Comparison of ENCODE assay signal across 1 cellular context in genomic region chr16:28824548-28824973, GRCh38.
TF ChIP-seq lines count a peak whose summit lies in the region.

No MANE protein-coding gene starts in this region.

TF ChIP-seq in HepG2, 621 proteins besides CTCF, POLR2A, EP300 and RAD21 (continued from another document):
- TF ChIP-seq, protein P1, sequence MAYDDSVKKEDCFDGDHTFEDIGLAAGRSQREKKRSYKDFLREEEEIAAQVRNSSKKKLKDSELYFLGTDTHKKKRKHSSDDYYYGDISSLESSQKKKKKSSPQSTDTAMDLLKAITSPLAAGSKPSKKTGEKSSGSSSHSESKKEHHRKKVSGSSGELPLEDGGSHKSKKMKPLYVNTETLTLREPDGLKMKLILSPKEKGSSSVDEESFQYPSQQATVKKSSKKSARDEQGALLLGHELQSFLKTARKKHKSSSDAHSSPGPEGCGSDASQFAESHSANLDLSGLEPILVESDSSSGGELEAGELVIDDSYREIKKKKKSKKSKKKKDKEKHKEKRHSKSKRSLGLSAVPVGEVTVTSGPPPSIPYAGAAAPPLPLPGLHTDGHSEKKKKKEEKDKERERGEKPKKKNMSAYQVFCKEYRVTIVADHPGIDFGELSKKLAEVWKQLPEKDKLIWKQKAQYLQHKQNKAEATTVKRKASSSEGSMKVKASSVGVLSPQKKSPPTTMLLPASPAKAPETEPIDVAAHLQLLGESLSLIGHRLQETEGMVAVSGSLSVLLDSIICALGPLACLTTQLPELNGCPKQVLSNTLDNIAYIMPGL (CRISPR knock-in tag; IDR thresholded peaks at IDR 0.05; ENCODE audit: borderline replicate concordance in 1 of 2, low read depth in 1 of 2), result peak in 1 of 2 experiments; percentile 21; a peak in 1 of 4 replicates
- TF ChIP-seq, protein P2, sequence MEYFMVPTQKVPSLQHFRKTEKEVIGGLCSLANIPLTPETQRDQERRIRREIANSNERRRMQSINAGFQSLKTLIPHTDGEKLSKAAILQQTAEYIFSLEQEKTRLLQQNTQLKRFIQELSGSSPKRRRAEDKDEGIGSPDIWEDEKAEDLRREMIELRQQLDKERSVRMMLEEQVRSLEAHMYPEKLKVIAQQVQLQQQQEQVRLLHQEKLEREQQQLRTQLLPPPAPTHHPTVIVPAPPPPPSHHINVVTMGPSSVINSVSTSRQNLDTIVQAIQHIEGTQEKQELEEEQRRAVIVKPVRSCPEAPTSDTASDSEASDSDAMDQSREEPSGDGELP (IDR thresholded peaks at IDR 0.05; ENCODE audit: borderline replicate concordance, low read depth), result no peak
- TF ChIP-seq ZNF737 (CRISPR knock-in tag; IDR thresholded peaks at IDR 0.05; ENCODE audit: borderline replicate concordance) (peak; percentile 16; the same call in 1 of the 2 replicates), THYN1 (CRISPR knock-in tag; IDR thresholded peaks at IDR 0.05; ENCODE audit: borderline replicate concordance, low read depth) (peak; percentile 74; the same call in 1 of the 2 replicates), TSC22D2 (CRISPR knock-in tag; IDR thresholded peaks at IDR 0.05; ENCODE audit: borderline replicate concordance) (no peak), DR1 (CRISPR knock-in tag; IDR thresholded peaks at IDR 0.05) (no peak), REPIN1 (CRISPR knock-in tag; IDR thresholded peaks at IDR 0.05; ENCODE audit: borderline replicate concordance, low read depth) (peak; percentile 76; the same call in 1 of the 2 replicates), ZNF781 (CRISPR knock-in tag; IDR thresholded peaks at IDR 0.05; ENCODE audit: borderline replicate concordance, not compliant biosample characterization) (peak; percentile 83), NFYC (CRISPR knock-in tag; IDR thresholded peaks at IDR 0.05) (no peak), ZBTB7A (CRISPR knock-in tag; IDR thresholded peaks at IDR 0.05) (0 out of 2 replicates have a peak, but pooled peaks have one; percentile 20), HIC2 (CRISPR knock-in tag; IDR thresholded peaks at IDR 0.05; ENCODE audit: low read depth) (0 out of 2 replicates have a peak, but pooled peaks have one; percentile 25), DDIT3 (CRISPR knock-in tag; IDR thresholded peaks at IDR 0.05) (0 out of 2 replicates have a peak, but pooled peaks have one; percentile 43), ZNF549 (CRISPR knock-in tag; IDR thresholded peaks at IDR 0.05) (no peak), HNF1B (CRISPR knock-in tag; IDR thresholded peaks at IDR 0.05) (0 out of 2 replicates have a peak, but pooled peaks have one; percentile 1), HDAC2 (CRISPR knock-in tag; IDR thresholded peaks at IDR 0.05) (no peak), MED8 (CRISPR knock-in tag; IDR thresholded peaks at IDR 0.05; ENCODE audit: insufficient replicate concordance) (peak; percentile 9), FOXJ3 (CRISPR knock-in tag; IDR thresholded peaks at IDR 0.05; ENCODE audit: borderline replicate concordance) (peak; percentile 11; the same call in 1 of the 2 replicates), ZNF281 (CRISPR knock-in tag; IDR thresholded peaks at IDR 0.05; ENCODE audit: borderline replicate concordance) (peak; percentile 31; the same call in 1 of the 2 replicates), ZNF878 (CRISPR knock-in tag; IDR thresholded peaks at IDR 0.05) (peak; percentile 82; the same call in 1 of the 2 replicates), FOSL2 (CRISPR knock-in tag; IDR thresholded peaks at IDR 0.05) (peak; percentile 94), HNF4G (IDR thresholded peaks at IDR 0.05; ENCODE audit: borderline replicate concordance, low read depth, low read length) (no peak), HNF4G (CRISPR knock-in tag; IDR thresholded peaks at IDR 0.05; ENCODE audit: borderline replicate concordance, low read depth) (no peak), KLF6 (CRISPR knock-in tag; IDR thresholded peaks at IDR 0.05) (peak; percentile 86), TARDBP (CRISPR knock-in tag; IDR thresholded peaks at IDR 0.05) (0 out of 2 replicates have a peak, but pooled peaks have one; percentile 30), MIXL1 (CRISPR knock-in tag; IDR thresholded peaks at IDR 0.05) (no peak), SIX1 (CRISPR knock-in tag; IDR thresholded peaks at IDR 0.05; ENCODE audit: borderline replicate concordance) (no peak), CCDC6 (CRISPR knock-in tag; IDR thresholded peaks at IDR 0.05) (peak; percentile 59; the same call in 1 of the 2 replicates), TFDP2 (CRISPR knock-in tag; IDR thresholded peaks at IDR 0.05) (no peak), ZBTB20 (CRISPR knock-in tag; IDR thresholded peaks at IDR 0.05; ENCODE audit: borderline replicate concordance, low read depth) (peak; percentile 53; the same call in 1 of the 2 replicates)
- TF ChIP-seq, protein P3, sequence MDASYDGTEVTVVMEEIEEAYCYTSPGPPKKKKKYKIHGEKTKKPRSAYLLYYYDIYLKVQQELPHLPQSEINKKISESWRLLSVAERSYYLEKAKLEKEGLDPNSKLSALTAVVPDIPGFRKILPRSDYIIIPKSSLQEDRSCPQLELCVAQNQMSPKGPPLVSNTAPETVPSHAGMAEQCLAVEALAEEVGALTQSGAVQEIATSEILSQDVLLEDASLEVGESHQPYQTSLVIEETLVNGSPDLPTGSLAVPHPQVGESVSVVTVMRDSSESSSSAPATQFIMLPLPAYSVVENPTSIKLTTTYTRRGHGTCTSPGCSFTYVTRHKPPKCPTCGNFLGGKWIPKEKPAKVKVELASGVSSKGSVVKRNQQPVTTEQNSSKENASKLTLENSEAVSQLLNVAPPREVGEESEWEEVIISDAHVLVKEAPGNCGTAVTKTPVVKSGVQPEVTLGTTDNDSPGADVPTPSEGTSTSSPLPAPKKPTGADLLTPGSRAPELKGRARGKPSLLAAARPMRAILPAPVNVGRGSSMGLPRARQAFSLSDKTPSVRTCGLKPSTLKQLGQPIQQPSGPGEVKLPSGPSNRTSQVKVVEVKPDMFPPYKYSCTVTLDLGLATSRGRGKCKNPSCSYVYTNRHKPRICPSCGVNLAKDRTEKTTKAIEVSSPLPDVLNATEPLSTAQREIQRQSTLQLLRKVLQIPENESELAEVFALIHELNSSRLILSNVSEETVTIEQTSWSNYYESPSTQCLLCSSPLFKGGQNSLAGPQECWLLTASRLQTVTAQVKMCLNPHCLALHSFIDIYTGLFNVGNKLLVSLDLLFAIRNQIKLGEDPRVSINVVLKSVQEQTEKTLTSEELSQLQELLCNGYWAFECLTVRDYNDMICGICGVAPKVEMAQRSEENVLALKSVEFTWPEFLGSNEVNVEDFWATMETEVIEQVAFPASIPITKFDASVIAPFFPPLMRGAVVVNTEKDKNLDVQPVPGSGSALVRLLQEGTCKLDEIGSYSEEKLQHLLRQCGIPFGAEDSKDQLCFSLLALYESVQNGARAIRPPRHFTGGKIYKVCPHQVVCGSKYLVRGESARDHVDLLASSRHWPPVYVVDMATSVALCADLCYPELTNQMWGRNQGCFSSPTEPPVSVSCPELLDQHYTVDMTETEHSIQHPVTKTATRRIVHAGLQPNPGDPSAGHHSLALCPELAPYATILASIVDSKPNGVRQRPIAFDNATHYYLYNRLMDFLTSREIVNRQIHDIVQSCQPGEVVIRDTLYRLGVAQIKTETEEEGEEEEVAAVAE (CRISPR knock-in tag; IDR thresholded peaks at IDR 0.05; ENCODE audit: borderline replicate concordance), result no peak
TF ChIP-seq in HepG2: peak in this region for 49.
